Comparison of ENCODE assay signal across 8 cellular contexts in the genomic region with DNA sequence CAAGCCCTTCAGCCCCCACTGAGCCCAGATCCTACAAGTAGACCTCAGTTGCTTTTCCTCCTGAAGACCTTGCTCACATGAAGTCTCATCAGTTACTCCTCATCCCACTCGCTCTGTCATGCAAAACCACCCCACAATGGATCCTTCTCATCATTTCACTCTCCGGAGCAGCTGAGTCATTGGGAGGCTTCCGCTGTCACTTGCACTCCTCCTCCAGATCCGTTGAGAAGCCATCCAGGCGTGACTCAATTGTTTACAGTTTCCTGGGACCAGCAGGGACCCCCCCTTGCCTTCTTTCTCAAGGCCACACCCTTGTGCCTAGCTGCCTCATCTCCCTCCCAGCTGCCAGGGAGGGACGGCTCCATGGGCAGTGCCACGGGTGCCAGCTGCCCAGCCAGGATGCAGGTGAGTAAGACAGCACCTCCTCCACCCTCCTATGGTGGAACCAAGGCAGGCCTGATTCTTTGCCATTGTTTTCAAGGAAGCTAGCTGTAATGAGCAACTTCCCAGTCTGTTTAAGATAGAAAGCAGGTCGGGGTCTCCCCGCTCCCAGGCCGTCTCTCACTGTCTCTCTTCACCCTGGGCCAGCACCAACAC. TPM values are rescaled to one million over a fixed set of nuclear protein-coding genes. Genes with fewer than 3 reads are reported as not detected.
DNase-seq lines count a peak whose midpoint lies in the region; ATAC-seq and TF ChIP-seq lines count a peak whose summit lies in the region.

No MANE protein-coding gene starts in this region.

- no peak for TF ChIP-seq EP300 in stomach (IDR thresholded peaks at IDR 0.05)

- H3K36me3 Mint-ChIP-seq in immature natural killer cell: no peaks in the 10 kb centered on the region

- peak; percentile 93 for DNase-seq in EL
- peak; percentile 89 for DNase-seq in NCI-H2029 (lab: John Stamatoyannopoulos, UW)
- peak; percentile 72 for DNase-seq in activated T-cell treated with anti-CD3 and anti-CD28 coated beads for 24 hours (ENCODE audit: low read depth)
- DNase-seq in hepatic stellate cell (ENCODE audit: low spot score): peak; percentile 79
- DNase-seq in stomach: peak; percentile 23
- DNase-seq in DMS 273 (lab: John Stamatoyannopoulos, UW; ENCODE audit: unreplicated experiment): no peak
- DNase-seq in immature natural killer cell: no peak

- H3K27ac ChIP-seq in stomach: no peak overlapping the region

- H3K36me3 ChIP-seq in stomach: no peaks in the 10 kb centered on the region

- TF ChIP-seq POLR2A in stomach (IDR thresholded peaks at IDR 0.05): no peak

- no peak overlapping the region for H3K27ac Mint-ChIP-seq in immature natural killer cell

- no peak for TF ChIP-seq CTCF in stomach (IDR thresholded peaks at IDR 0.05)

- no peak overlapping the region for H3K4me3 Mint-ChIP-seq in immature natural killer cell

- intact Hi-C loops in stomach (cut with DNase I; ENCODE audit: low total_unique reads): no loop called here

- no peak overlapping the region for H3K4me3 ChIP-seq in stomach

- no peaks in the 10 kb centered on the region for H3K27me3 ChIP-seq in stomach

- H3K4me1 Mint-ChIP-seq in immature natural killer cell: no peaks in the 10 kb centered on the region

- peaks cover 2 to 16% (median 9%) of the 10 kb centered on the region in 3 donors for H3K27me3 Mint-ChIP-seq in immature natural killer cell (ENCODE audit: low read depth in 3 of 3)

- H3K9me3 ChIP-seq in stomach: no peaks in the 10 kb centered on the region

- H3K4me1 ChIP-seq in stomach: no peaks in the 10 kb centered on the region

- no peaks in the 10 kb centered on the region for H3K9me3 Mint-ChIP-seq in immature natural killer cell

- no peak for ATAC-seq in GM18861 (IDR thresholded peaks at IDR 0.05; ENCODE audit: unreplicated experiment)

- WGBS in stomach, 5 donors: 56 to 60% (median 58%) methylated on average over 10 of the region's 10 CpGs

RNA-seq across cellular contexts. Expression of gene GPR55, which starts 16.3 kb away (rescaled TPM):
- under 1 TPM in 1 of 5 donors, not detected in 4; 0.37 TPM for total RNA-seq in stomach
- polyA plus RNA-seq in stomach: under 1 TPM in 2 of 3 donors, not detected in 1; 0.13 to 0.19 TPM
- polyA plus RNA-seq in immature natural killer cell: not detected

RNA-seq across cellular contexts. Expression of gene ITM2C, which starts 44.0 kb away (rescaled TPM):
- 1,000 to 10,000 TPM in 1 of 5 donors, 100 to 1,000 TPM in 2, 10 to 100 TPM in 2; 35.6 to 1,030 (median 105) TPM for total RNA-seq in stomach
- polyA plus RNA-seq in stomach (10 to 100 TPM; 26.9 to 40.8 (median 32.2) TPM), immature natural killer cell (10 to 100 TPM in 2 of 3 donors, 1 to 10 TPM in 1; 5.3 to 23.7 (median 16.9) TPM)

Comparison
In these comparisons a context has a peak if more than half of its experiments do, and no peak if none do; other contexts are left out.
1. DNase-seq: peak in EL (single experiment), NCI-H2029 (single experiment), activated T-cell treated with anti-CD3 and anti-CD28 coated beads for 24 hours (single experiment), hepatic stellate cell (single experiment) and stomach (single experiment); none in DMS 273 (single experiment) and immature natural killer cell (0 of 3).